In genomic region chr6:3139090-3139903, GRCh38 we compare ENCODE assay signal across 1 cellular context.
A peak's percentile ranks its signal among the peaks of the same experiment; 100 is the strongest.
TF ChIP-seq lines count a peak whose summit lies in the region.

No MANE protein-coding gene starts in this region.

TF ChIP-seq in HepG2, 621 proteins besides CTCF, POLR2A, EP300 and RAD21 (continued from another document and continues in another):
- TF ChIP-seq ZFP90 (CRISPR knock-in tag; IDR thresholded peaks at IDR 0.05; ENCODE audit: borderline replicate concordance), result peak; percentile 80; the same call in 1 of the 2 replicates
- peak; percentile 17; the same call in 1 of the 2 replicates for TF ChIP-seq PBX2 (CRISPR knock-in tag; IDR thresholded peaks at IDR 0.05)
- TF ChIP-seq IKZF4 (CRISPR knock-in tag; IDR thresholded peaks at IDR 0.05; ENCODE audit: borderline replicate concordance, low read depth, not compliant biosample characterization), result peak; percentile 68
- TF ChIP-seq THAP11 (CRISPR knock-in tag; IDR thresholded peaks at IDR 0.05), result peak; percentile 74; the same call in 1 of the 2 replicates
- TF ChIP-seq, protein P1, sequence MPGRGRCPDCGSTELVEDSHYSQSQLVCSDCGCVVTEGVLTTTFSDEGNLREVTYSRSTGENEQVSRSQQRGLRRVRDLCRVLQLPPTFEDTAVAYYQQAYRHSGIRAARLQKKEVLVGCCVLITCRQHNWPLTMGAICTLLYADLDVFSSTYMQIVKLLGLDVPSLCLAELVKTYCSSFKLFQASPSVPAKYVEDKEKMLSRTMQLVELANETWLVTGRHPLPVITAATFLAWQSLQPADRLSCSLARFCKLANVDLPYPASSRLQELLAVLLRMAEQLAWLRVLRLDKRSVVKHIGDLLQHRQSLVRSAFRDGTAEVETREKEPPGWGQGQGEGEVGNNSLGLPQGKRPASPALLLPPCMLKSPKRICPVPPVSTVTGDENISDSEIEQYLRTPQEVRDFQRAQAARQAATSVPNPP (CRISPR knock-in tag; IDR thresholded peaks at IDR 0.05), result no peak
- TF ChIP-seq NFE2 (CRISPR knock-in tag; IDR thresholded peaks at IDR 0.05), result no peak
- TF ChIP-seq ZNF720 (CRISPR knock-in tag; IDR thresholded peaks at IDR 0.05), result no peak
- TF ChIP-seq, protein P2, sequence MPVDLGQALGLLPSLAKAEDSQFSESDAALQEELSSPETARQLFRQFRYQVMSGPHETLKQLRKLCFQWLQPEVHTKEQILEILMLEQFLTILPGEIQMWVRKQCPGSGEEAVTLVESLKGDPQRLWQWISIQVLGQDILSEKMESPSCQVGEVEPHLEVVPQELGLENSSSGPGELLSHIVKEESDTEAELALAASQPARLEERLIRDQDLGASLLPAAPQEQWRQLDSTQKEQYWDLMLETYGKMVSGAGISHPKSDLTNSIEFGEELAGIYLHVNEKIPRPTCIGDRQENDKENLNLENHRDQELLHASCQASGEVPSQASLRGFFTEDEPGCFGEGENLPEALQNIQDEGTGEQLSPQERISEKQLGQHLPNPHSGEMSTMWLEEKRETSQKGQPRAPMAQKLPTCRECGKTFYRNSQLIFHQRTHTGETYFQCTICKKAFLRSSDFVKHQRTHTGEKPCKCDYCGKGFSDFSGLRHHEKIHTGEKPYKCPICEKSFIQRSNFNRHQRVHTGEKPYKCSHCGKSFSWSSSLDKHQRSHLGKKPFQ (CRISPR knock-in tag; IDR thresholded peaks at IDR 0.05; ENCODE audit: insufficient replicate concordance), result peak; percentile 98
- TF ChIP-seq ZBTB3 (CRISPR knock-in tag; IDR thresholded peaks at IDR 0.05; ENCODE audit: borderline replicate concordance, low read depth), result no peak
- TF ChIP-seq, protein P3, sequence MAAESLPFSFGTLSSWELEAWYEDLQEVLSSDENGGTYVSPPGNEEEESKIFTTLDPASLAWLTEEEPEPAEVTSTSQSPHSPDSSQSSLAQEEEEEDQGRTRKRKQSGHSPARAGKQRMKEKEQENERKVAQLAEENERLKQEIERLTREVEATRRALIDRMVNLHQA (CRISPR knock-in tag; IDR thresholded peaks at IDR 0.05), result no peak
- peak; percentile 79; the same call in 1 of the 2 replicates for TF ChIP-seq MIXL1 (CRISPR knock-in tag; IDR thresholded peaks at IDR 0.05)
- TF ChIP-seq RFX1 (IDR thresholded peaks at IDR 0.05), result no peak
- peak; percentile 96 for TF ChIP-seq ERF (CRISPR knock-in tag; IDR thresholded peaks at IDR 0.05)
- TF ChIP-seq TIGD3 (CRISPR knock-in tag; IDR thresholded peaks at IDR 0.05; ENCODE audit: borderline replicate concordance), result 0 out of 2 replicates have a peak, but pooled peaks have one; percentile 65
- TF ChIP-seq ZKSCAN1 (IDR thresholded peaks at IDR 0.05; ENCODE audit: low read length), result peak; percentile 67; the same call in 1 of the 2 replicates
- TF ChIP-seq PRPF4 (IDR thresholded peaks at IDR 0.05; ENCODE audit: low read depth, low read length, poor library complexity, severe bottlenecking), result no peak
- TF ChIP-seq ARNT (IDR thresholded peaks at IDR 0.05), result no peak
- no peak for TF ChIP-seq ZNF446 (CRISPR knock-in tag; IDR thresholded peaks at IDR 0.05)
- no peak for TF ChIP-seq ZNF615 (CRISPR knock-in tag; IDR thresholded peaks at IDR 0.05; ENCODE audit: borderline replicate concordance)
- TF ChIP-seq MZF1 (CRISPR knock-in tag; IDR thresholded peaks at IDR 0.05; ENCODE audit: borderline replicate concordance), result no peak
- TF ChIP-seq SNAPC2 (CRISPR knock-in tag; IDR thresholded peaks at IDR 0.05), result peak; percentile 56; the same call in 1 of the 2 replicates
- peak; percentile 86; the same call in 1 of the 2 replicates for TF ChIP-seq DNMT3B (CRISPR knock-in tag; conservative IDR thresholded peaks at IDR 0.05)
- peak; percentile 82 for TF ChIP-seq ZBTB38 (CRISPR knock-in tag; IDR thresholded peaks at IDR 0.05)
- TF ChIP-seq ZNF7 (CRISPR knock-in tag; IDR thresholded peaks at IDR 0.05), result no peak
- TF ChIP-seq ZNF343 (CRISPR knock-in tag; IDR thresholded peaks at IDR 0.05), result peak; percentile 97
- TF ChIP-seq ZFX (CRISPR knock-in tag; IDR thresholded peaks at IDR 0.05; ENCODE audit: low read depth), result peak; percentile 67; the same call in 1 of the 2 replicates
- no peak; the same call in 1 of the 2 replicates for TF ChIP-seq ZSCAN21 (CRISPR knock-in tag; IDR thresholded peaks at IDR 0.05; ENCODE audit: borderline replicate concordance)
- no peak; the same call in 1 of the 2 replicates for TF ChIP-seq RFXAP (CRISPR knock-in tag; IDR thresholded peaks at IDR 0.05; ENCODE audit: borderline replicate concordance)
- TF ChIP-seq, protein P4, sequence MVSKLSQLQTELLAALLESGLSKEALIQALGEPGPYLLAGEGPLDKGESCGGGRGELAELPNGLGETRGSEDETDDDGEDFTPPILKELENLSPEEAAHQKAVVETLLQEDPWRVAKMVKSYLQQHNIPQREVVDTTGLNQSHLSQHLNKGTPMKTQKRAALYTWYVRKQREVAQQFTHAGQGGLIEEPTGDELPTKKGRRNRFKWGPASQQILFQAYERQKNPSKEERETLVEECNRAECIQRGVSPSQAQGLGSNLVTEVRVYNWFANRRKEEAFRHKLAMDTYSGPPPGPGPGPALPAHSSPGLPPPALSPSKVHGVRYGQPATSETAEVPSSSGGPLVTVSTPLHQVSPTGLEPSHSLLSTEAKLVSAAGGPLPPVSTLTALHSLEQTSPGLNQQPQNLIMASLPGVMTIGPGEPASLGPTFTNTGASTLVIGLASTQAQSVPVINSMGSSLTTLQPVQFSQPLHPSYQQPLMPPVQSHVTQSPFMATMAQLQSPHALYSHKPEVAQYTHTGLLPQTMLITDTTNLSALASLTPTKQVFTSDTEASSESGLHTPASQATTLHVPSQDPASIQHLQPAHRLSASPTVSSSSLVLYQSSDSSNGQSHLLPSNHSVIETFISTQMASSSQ (IDR thresholded peaks at IDR 0.05; ENCODE audit: low read depth), result peak; percentile 53; the same call in 1 of the 2 replicates
- TF ChIP-seq, protein P4 (CRISPR knock-in tag; IDR thresholded peaks at IDR 0.05; ENCODE audit: borderline replicate concordance), result peak; percentile 63; the same call in 1 of the 2 replicates
- TF ChIP-seq ZFY (CRISPR knock-in tag; IDR thresholded peaks at IDR 0.05), result peak; percentile 64
- TF ChIP-seq KLF6 (CRISPR knock-in tag; IDR thresholded peaks at IDR 0.05), result peak; percentile 86
- TF ChIP-seq EED (CRISPR knock-in tag; IDR thresholded peaks at IDR 0.05), result no peak
- TF ChIP-seq ZBTB49 (CRISPR knock-in tag; IDR thresholded peaks at IDR 0.05; ENCODE audit: borderline replicate concordance), result no peak
- TF ChIP-seq ZSCAN9 (CRISPR knock-in tag; IDR thresholded peaks at IDR 0.05; ENCODE audit: borderline replicate concordance), result peak; percentile 93; the same call in 1 of the 2 replicates
- TF ChIP-seq ZNF512 (CRISPR knock-in tag; IDR thresholded peaks at IDR 0.05), result no peak
- TF ChIP-seq ZNF3 (CRISPR knock-in tag; IDR thresholded peaks at IDR 0.05), result no peak
- TF ChIP-seq RERE (CRISPR knock-in tag; IDR thresholded peaks at IDR 0.05; ENCODE audit: low read depth), result peak; percentile 80
- no peak for TF ChIP-seq PHB2 (IDR thresholded peaks at IDR 0.05; ENCODE audit: partially characterized antibody)
- no peak for TF ChIP-seq ZNF552 (CRISPR knock-in tag; IDR thresholded peaks at IDR 0.05; ENCODE audit: borderline replicate concordance)
- no peak for TF ChIP-seq ZNF678 (CRISPR knock-in tag; IDR thresholded peaks at IDR 0.05)
- TF ChIP-seq, protein P5, sequence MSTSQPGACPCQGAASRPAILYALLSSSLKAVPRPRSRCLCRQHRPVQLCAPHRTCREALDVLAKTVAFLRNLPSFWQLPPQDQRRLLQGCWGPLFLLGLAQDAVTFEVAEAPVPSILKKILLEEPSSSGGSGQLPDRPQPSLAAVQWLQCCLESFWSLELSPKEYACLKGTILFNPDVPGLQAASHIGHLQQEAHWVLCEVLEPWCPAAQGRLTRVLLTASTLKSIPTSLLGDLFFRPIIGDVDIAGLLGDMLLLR (CRISPR knock-in tag; IDR thresholded peaks at IDR 0.05), result no peak
